ENCODE assay signal across 8 cellular contexts in the genomic region with DNA sequence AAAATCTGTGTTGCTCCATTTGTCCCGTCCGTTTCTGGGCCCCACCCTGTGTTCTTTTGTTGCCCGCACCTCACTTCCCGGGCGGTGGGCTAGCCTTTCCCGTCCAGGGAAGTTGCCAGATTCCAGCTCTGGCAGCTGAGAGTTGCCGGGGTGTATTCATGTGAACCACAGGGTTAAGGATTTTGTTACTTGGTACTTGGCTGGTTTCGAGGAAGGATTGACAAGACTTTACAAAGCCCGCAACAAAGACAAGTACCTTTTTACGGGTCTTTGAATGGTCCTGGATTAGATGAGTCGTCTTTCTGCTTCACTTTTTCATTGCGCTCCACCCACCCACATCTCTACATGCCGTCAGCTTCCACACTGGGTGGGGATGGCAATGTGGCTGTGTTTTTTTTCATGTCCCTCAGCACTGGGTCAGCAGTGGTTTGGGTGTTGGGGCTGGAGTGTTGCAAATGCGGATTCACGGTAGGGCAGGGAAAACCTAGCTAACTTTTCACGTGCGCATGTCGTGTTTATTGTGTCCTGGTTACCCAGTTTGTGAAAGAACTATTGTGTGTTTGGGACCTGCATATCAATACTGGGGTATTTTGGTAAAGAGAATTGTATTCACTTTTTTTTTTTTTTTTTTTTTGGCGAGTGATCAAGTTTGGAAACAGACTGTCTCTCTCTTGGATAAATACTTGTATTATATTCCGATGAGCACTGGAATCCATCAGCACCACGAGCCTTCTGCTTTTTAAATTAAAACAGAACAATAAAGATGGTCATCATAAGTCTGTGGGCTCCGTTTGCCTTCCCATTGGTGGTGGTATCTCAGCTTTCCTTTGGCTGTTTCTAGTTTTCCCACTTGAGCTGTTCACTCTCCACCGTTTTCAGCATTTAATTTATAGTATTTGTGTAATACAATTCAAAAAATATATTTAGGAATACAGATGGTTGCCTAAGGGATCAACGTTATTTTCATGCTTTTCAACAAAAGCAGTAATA. TPM values are rescaled to one million over a fixed set of nuclear protein-coding genes. Genes with fewer than 3 reads are reported as not detected.
DNase-seq lines count a peak whose midpoint lies in the region; ATAC-seq and TF ChIP-seq lines count a peak whose summit lies in the region.

No MANE protein-coding gene starts in this region.

- peak overlapping the region; percentile 81 to 92 for H3K4me3 Mint-ChIP-seq in H9
- peak overlapping the region; percentile 84 for H3K4me3 Mint-ChIP-seq in activated CD4-positive, alpha-beta memory T cell treated with anti-CD3 and anti-CD28 coated beads, Interleukin-2, amount 10 ng/mL, durations not matched to agents 7 days and 5 days

- peaks cover 20% of the 10 kb centered on the region for H3K27me3 Mint-ChIP-seq in H9 (ENCODE audit: low read depth)
- H3K27me3 Mint-ChIP-seq in activated CD4-positive, alpha-beta memory T cell treated with anti-CD3 and anti-CD28 coated beads, Interleukin-2, amount 10 ng/mL, durations not matched to agents 7 days and 5 days = peaks cover 2% of the 10 kb centered on the region

- H3K4me3 ChIP-seq in esophagus squamous epithelium (peak overlapping the region; percentile 61 to 83 (median 66)), aorta (ENCODE audit: low read length in 2 of 2) (peak overlapping the region; percentile 38 to 71)

- no peak overlapping the region for H3K27ac Mint-ChIP-seq in H9
- peak overlapping the region; percentile 94 for H3K27ac Mint-ChIP-seq in activated CD4-positive, alpha-beta memory T cell treated with anti-CD3 and anti-CD28 coated beads, Interleukin-2, amount 10 ng/mL, durations not matched to agents 7 days and 5 days

- no peak overlapping the region for H3T11ph ChIP-seq in H9 (ENCODE audit: low read length)

- TF ChIP-seq POLR2A in esophagus squamous epithelium (IDR thresholded peaks at IDR 0.05) = no peak

- intact Hi-C loops in esophagus squamous epithelium (cut with DNase I) = no loop called here
- intact Hi-C loops in aorta (cut with DNase I) = no loop called here

- H3K9me3 Mint-ChIP-seq in H9 = peaks cover 46 to 65% of the 10 kb centered on the region in 2 experiments
- no peaks in the 10 kb centered on the region for H3K9me3 Mint-ChIP-seq in activated CD4-positive, alpha-beta memory T cell treated with anti-CD3 and anti-CD28 coated beads, Interleukin-2, amount 10 ng/mL, durations not matched to agents 7 days and 5 days

- H3K27me3 ChIP-seq in H9 (ENCODE audit: insufficient read depth, low read length) (no peaks in the 10 kb centered on the region), esophagus squamous epithelium (no peaks in the 10 kb centered on the region), aorta (ENCODE audit: control insufficient read depth in 1 of 2, insufficient read depth in 2 of 2, low read length in 1 of 2) (no peaks in the 10 kb centered on the region)

- peaks cover 34 to 40% of the 10 kb centered on the region in 2 experiments for H3K4me1 Mint-ChIP-seq in H9
- peaks cover 55% of the 10 kb centered on the region for H3K4me1 Mint-ChIP-seq in activated CD4-positive, alpha-beta memory T cell treated with anti-CD3 and anti-CD28 coated beads, Interleukin-2, amount 10 ng/mL, durations not matched to agents 7 days and 5 days

- H3K4ac ChIP-seq in H9 (ENCODE audit: low read depth, low read length) = no peak overlapping the region

- H3K9me3 ChIP-seq in H9 (ENCODE audit: control insufficient read depth, low read depth, low read length) = peaks cover 38% of the 10 kb centered on the region
- no peaks in the 10 kb centered on the region for H3K9me3 ChIP-seq in esophagus squamous epithelium
- H3K9me3 ChIP-seq in aorta (ENCODE audit: control insufficient read depth, low read length) = no peaks in the 10 kb centered on the region

- H3K9ac ChIP-seq in H9 (ENCODE audit: extremely low read depth, insufficient read length, low read length) = peak overlapping the region; percentile 16

- H2AFZ ChIP-seq in H9 (ENCODE audit: low read length) = no peak overlapping the region

- H3K79me2 ChIP-seq in H9 (ENCODE audit: insufficient read depth, low read length) = no peaks in the 10 kb centered on the region

- H4K20me1 ChIP-seq in H9 (ENCODE audit: control insufficient read depth, insufficient read depth, insufficient read length) = no peaks in the 10 kb centered on the region

- no peak overlapping the region for H3K23ac ChIP-seq in H9 (ENCODE audit: insufficient read length, low read depth, low read length)

- H3K79me1 ChIP-seq in H9 (ENCODE audit: insufficient read depth, low read depth, low read length, poor library complexity, severe bottlenecking) = no peaks in the 10 kb centered on the region

- no peak overlapping the region for H2BK20ac ChIP-seq in H9 (ENCODE audit: low read depth, low read length, poor library complexity, severe bottlenecking)

- H3K27ac ChIP-seq in H9 (ENCODE audit: insufficient read length, low read depth, low read length) = no peak overlapping the region
- peak overlapping the region; percentile 97 to 99 (median 97) for H3K27ac ChIP-seq in esophagus squamous epithelium
- H3K27ac ChIP-seq in aorta (ENCODE audit: low read depth in 1 of 2, low read length in 2 of 2) = peak overlapping the region in 1 of 2 donors; percentile 81

- H2BK5ac ChIP-seq in H9 (ENCODE audit: insufficient read length, low read length) = no peak overlapping the region

- no CpG with 5 or more reads among the region's 24 CpGs for WGBS in H9 (ENCODE audit: extremely low coverage, insufficient read length, low lambda C conversion rate)
- WGBS in esophagus squamous epithelium, 2 donors = 28 to 32% methylated on average over 20 to 24 of the region's 24 CpGs
- WGBS in aorta, 2 donors = 43 to 46% methylated on average over 24 of the region's 24 CpGs

- no peak overlapping the region for H3K56ac ChIP-seq in H9 (ENCODE audit: insufficient read length, low read depth, low read length)

- no peak overlapping the region for H4K91ac ChIP-seq in H9 (ENCODE audit: insufficient read length, low read depth, low read length)

- no peak overlapping the region for H4K5ac ChIP-seq in H9 (ENCODE audit: insufficient read length, low read depth, low read length)

- no peak overlapping the region for H2AK5ac ChIP-seq in H9 (ENCODE audit: insufficient read length, low read length)

- ATAC-seq in omental fat pad (ENCODE audit: low FRiP score) (peak; percentile 3), aorta (ENCODE audit: low FRiP score) (no peak), GM18861 (IDR thresholded peaks at IDR 0.05; ENCODE audit: unreplicated experiment) (no peak)

- H3K18ac ChIP-seq in H9 (ENCODE audit: insufficient read length, low read depth, low read length) = no peak overlapping the region

- peaks cover 6 to 9% (median 9%) of the 10 kb centered on the region in 3 experiments for H3K36me3 Mint-ChIP-seq in H9 (ENCODE audit: insufficient read depth in 1 of 3, low read depth in 3 of 3)
- peaks cover 19% of the 10 kb centered on the region for H3K36me3 Mint-ChIP-seq in activated CD4-positive, alpha-beta memory T cell treated with anti-CD3 and anti-CD28 coated beads, Interleukin-2, amount 10 ng/mL, durations not matched to agents 7 days and 5 days (ENCODE audit: low read depth)

- no peak overlapping the region for H2BK120ac ChIP-seq in H9 (ENCODE audit: low read depth, low read length, poor library complexity, severe bottlenecking)

- H2BK12ac ChIP-seq in H9 (ENCODE audit: insufficient read length, low read depth, low read length) = no peak overlapping the region

- POLR2A ChIA-PET in activated CD4-positive, alpha-beta memory T cell treated with anti-CD3 and anti-CD28 coated beads, Interleukin-2, amount 10 ng/mL, durations not matched to agents 7 days and 5 days (lab: Charles Lee) = interaction anchor here (0.7 to 2.6 kb wide), 32 partner anchors 12 to 198 kb away, joined by 3 to 57 read pairs (median 4); partner anchors contain the start of gene IRF4

- no peak for DNase-seq in H9
- DNase-seq in activated CD4-positive, alpha-beta memory T cell treated with anti-CD3 and anti-CD28 coated beads, Interleukin-2, amount 10 ng/mL, durations not matched to agents 7 days and 5 days = peak; percentile 39
- no peak for DNase-seq in esophagus squamous epithelium (lab: John Stamatoyannopoulos, UW)
- no peak for DNase-seq in omental fat pad (ENCODE audit: low spot score)
- DNase-seq in aorta = no peak
- DNase-seq in SIG-M5 (lab: John Stamatoyannopoulos, UW) = no peak
- DNase-seq in NCI-H146 (lab: John Stamatoyannopoulos, UW) = no peak

- peak overlapping the region; percentile 90 for H3K4me2 ChIP-seq in H9 (ENCODE audit: insufficient read depth, insufficient read length, low read length)

- no peaks in the 10 kb centered on the region; the same call in 1 of the 2 replicates for H3K4me1 ChIP-seq in H9 (ENCODE audit: insufficient read depth, low read length)
- H3K4me1 ChIP-seq in esophagus squamous epithelium = peaks cover 21 to 70% (median 50%) of the 10 kb centered on the region in 3 donors
- peaks cover 0 to 2% of the 10 kb centered on the region in 2 donors for H3K4me1 ChIP-seq in aorta (ENCODE audit: control insufficient read depth in 1 of 2, insufficient read depth in 2 of 2, low read length in 2 of 2)

- H2BK15ac ChIP-seq in H9 (ENCODE audit: low read depth, low read length) = no peak overlapping the region

- H3K36me3 ChIP-seq in esophagus squamous epithelium = no peaks in the 10 kb centered on the region
- H3K36me3 ChIP-seq in aorta (ENCODE audit: control insufficient read depth in 1 of 2, insufficient read depth in 2 of 2, low read length in 1 of 2) = no peaks in the 10 kb centered on the region

- peaks cover 12% of the 10 kb centered on the region for H3K23me2 ChIP-seq in H9 (ENCODE audit: insufficient read length, low read depth, low read length, poor library complexity, severe bottlenecking)

- TF ChIP-seq CTCF in H9 (conservative IDR thresholded peaks at IDR 0.05) (no peak), esophagus squamous epithelium (IDR thresholded peaks at IDR 0.05) (no peak), omental fat pad (IDR thresholded peaks at IDR 0.05) (no peak)

- H4K8ac ChIP-seq in H9 (replicated peaks; ENCODE audit: insufficient read length, low read depth, low read length) = no peak overlapping the region

- CTCF ChIA-PET in activated CD4-positive, alpha-beta memory T cell treated with anti-CD3 and anti-CD28 coated beads, Interleukin-2, amount 10 ng/mL, durations not matched to agents 7 days and 5 days (lab: Charles Lee) = interaction anchor here (0.7 to 1.7 kb wide), 11 partner anchors 20 to 137 kb away, joined by 3 to 16 read pairs (median 4); no protein-coding TSS in a partner anchor

- no peak overlapping the region for H3K14ac ChIP-seq in H9 (ENCODE audit: insufficient read depth, low read length)

RNA-seq across cellular contexts. Expression of gene DUSP22, which starts 1.2 kb away (rescaled TPM):
- total RNA-seq in H9 (2021) (25.0 and 25.5 TPM in 2 replicates), esophagus squamous epithelium (10 to 100 TPM; 34.2 to 54.6 (median 45.2) TPM), omental fat pad (10 to 100 TPM; 47.4 to 93.6 (median 65.4) TPM), aorta (10 to 100 TPM; 56.7 to 65.8 TPM)
- total RNA-seq in activated CD4-positive, alpha-beta memory T cell treated with anti-CD3 and anti-CD28 coated beads, Interleukin-2, amount 10 ng/mL, durations not matched to agents 7 days and 5 days = 10 to 100 TPM; 36.3 to 41.5 TPM
- polyA plus RNA-seq in aorta = 10 to 100 TPM; 23.0 to 41.8 TPM
